In genomic region chr14:88384653-88385205, GRCh38 we compare ENCODE assay signal across 8 cellular contexts. TPM values are rescaled to one million over a fixed set of nuclear protein-coding genes. Genes with fewer than 3 reads are reported as not detected.
DNase-seq lines count a peak whose midpoint lies in the region; ATAC-seq and TF ChIP-seq lines count a peak whose summit lies in the region.

No MANE protein-coding gene starts in this region.

- H3K9me3 ChIP-seq in prostate gland: no peaks in the 10 kb centered on the region

- 5% methylated on average over 5 of the region's 5 CpGs for WGBS in prostate gland

- H3K4me1 ChIP-seq in prostate gland (replicated peaks): no peaks in the 10 kb centered on the region

- H3K27ac ChIP-seq in prostate gland: peak overlapping the region; percentile 77 to 87

- CTCF ChIA-PET in T-cell (lab: Charles Lee): interaction anchor here in 1 of 2 donors (0.7 kb wide), 1 partner anchor 394 kb away, joined by 3 read pairs; no protein-coding TSS in a partner anchor

- intact Hi-C loops in prostate gland (cut with DNase I): loop anchor here (5.0 to 10.0 kb wide), 4 partner anchors 168 to 440 kb away; no protein-coding TSS in a partner anchor

- no peaks in the 10 kb centered on the region for H3K27me3 Mint-ChIP-seq in T-cell

- POLR2A ChIA-PET in T-cell (lab: Charles Lee): no interaction called here

- no peak for ATAC-seq in T-cell (replicated peaks in 1 of 4)
- ATAC-seq in HG03342 (IDR thresholded peaks at IDR 0.05; ENCODE audit: unreplicated experiment): no peak
- no peak for ATAC-seq in GM19023 (IDR thresholded peaks at IDR 0.05; ENCODE audit: unreplicated experiment)

- no peaks in the 10 kb centered on the region for H3K36me3 ChIP-seq in prostate gland

- peak overlapping the region in 1 of 2 donors; percentile 89 for H3K27ac Mint-ChIP-seq in T-cell

- H3K4me1 Mint-ChIP-seq in T-cell: peaks cover 14 to 24% (median 21%) of the 10 kb centered on the region in 3 donors

- TF ChIP-seq POLR2A in prostate gland (IDR thresholded peaks at IDR 0.05): no peak

- H3K27me3 ChIP-seq in prostate gland (replicated peaks; ENCODE audit: insufficient read depth): no peaks in the 10 kb centered on the region

- peak; percentile 31 for DNase-seq in DMS 273 (lab: John Stamatoyannopoulos, UW; ENCODE audit: unreplicated experiment)
- DNase-seq in DMS 273 treated with DMSO at 0.1 percent for 48 hours (lab: John Stamatoyannopoulos, UW): no peak
- DNase-seq in T-cell: no peak
- peak; percentile 15 for DNase-seq in fibroblast of pulmonary artery (ENCODE audit: low read depth)
- DNase-seq in prostate gland (ENCODE audit: low spot score): no peak
- no peak for DNase-seq in GDM1 (lab: John Stamatoyannopoulos, UW)

- H3K4me3 Mint-ChIP-seq in T-cell: peak overlapping the region; percentile 93 to 97 (median 94)

- H3K9me3 Mint-ChIP-seq in T-cell: no peaks in the 10 kb centered on the region

- H3K4me3 ChIP-seq in fibroblast of pulmonary artery (replicated peaks; ENCODE audit: low read depth, low read length): peak overlapping the region; percentile 97
- peak overlapping the region; percentile 65 to 80 for H3K4me3 ChIP-seq in prostate gland

- H3K36me3 Mint-ChIP-seq in T-cell: no peaks in the 10 kb centered on the region

- no peak for TF ChIP-seq CTCF in fibroblast of pulmonary artery (IDR thresholded peaks at IDR 0.05; ENCODE audit: low read length, missing control alignments)
- no peak for TF ChIP-seq CTCF in prostate gland (IDR thresholded peaks at IDR 0.05)

RNA-seq across cellular contexts. Expression of gene SPATA7, which starts 0.7 kb away (rescaled TPM):
- total RNA-seq in T-cell: 1 to 10 TPM; 2.4 to 4.3 (median 3.5) TPM
- total RNA-seq in prostate gland: 10 to 100 TPM; 13.1 to 21.4 TPM

Comparison
In these comparisons a context has a peak if more than half of its experiments do, and no peak if none do; other contexts are left out.
1. DNase-seq: peak in DMS 273 (single experiment) and fibroblast of pulmonary artery (single experiment); none in DMS 273 treated with DMSO at 0.1 percent for 48 hours (single experiment), T-cell (0 of 34), prostate gland (single experiment) and GDM1 (single experiment).